In genomic region chr9:33136721-33137120, GRCh38 we compare ENCODE assay signal across 1 cellular context.
TF ChIP-seq lines count a peak whose summit lies in the region.

No MANE protein-coding gene starts in this region.

TF ChIP-seq in SK-N-SH, 30 proteins besides CTCF, POLR2A, EP300 and RAD21 (continued from another document):
- TF ChIP-seq PBX3 (IDR thresholded peaks at IDR 0.05) (no peak), RFX5 (IDR thresholded peaks at IDR 0.05; ENCODE audit: low read length) (no peak), TEAD4 (IDR thresholded peaks at IDR 0.05; ENCODE audit: borderline replicate concordance, insufficient read depth) (no peak), FOXJ3 (CRISPR knock-in tag; IDR thresholded peaks at IDR 0.05) (no peak), RXRA (IDR thresholded peaks at IDR 0.05; ENCODE audit: borderline replicate concordance, low read depth) (no peak), EZH2phosphoT487 (IDR thresholded peaks at IDR 0.05; ENCODE audit: borderline replicate concordance, low read depth) (no peak), GABPA (IDR thresholded peaks at IDR 0.05; ENCODE audit: low read depth) (no peak)
